Comparison of ENCODE assay signal across 8 cellular contexts in genomic region chr3:67655364-67656121, GRCh38. TPM values are rescaled to one million over a fixed set of nuclear protein-coding genes. Genes with fewer than 3 reads are reported as not detected.
DNase-seq lines count a peak whose midpoint lies in the region; ATAC-seq and TF ChIP-seq lines count a peak whose summit lies in the region.

No MANE protein-coding gene starts in this region.

- H3K36me3 ChIP-seq in colonic mucosa (no peaks in the 10 kb centered on the region), psoas muscle (ENCODE audit: insufficient read depth in 1 of 2, low read depth in 1 of 2) (no peaks in the 10 kb centered on the region)

- 90 to 91% (median 91%) methylated on average over 24 of the region's 24 CpGs for WGBS in psoas muscle, 3 donors

- TF ChIP-seq CTCF in colonic mucosa (IDR thresholded peaks at IDR 0.05): no peak
- TF ChIP-seq CTCF in psoas muscle (IDR thresholded peaks at IDR 0.05): no peak

- peak; percentile 65 for TF ChIP-seq POLR2A in GM19193 (IDR thresholded peaks at IDR 0.05; ENCODE audit: extremely low read depth, insufficient read depth, insufficient read length)

- peak; percentile 14 to 43 (median 26) for DNase-seq in activated CD4-positive, CD25-positive, alpha-beta regulatory T cell (lab: John Stamatoyannopoulos, UW)
- DNase-seq in colonic mucosa (peak; percentile 35), psoas muscle (peak in 1 of 2 donors; percentile 48), mesenteric fat pad (ENCODE audit: low spot score) (no peak), midbrain (lab: John Stamatoyannopoulos, UW) (no peak), HCEC 1CT (no peak)

- H3K27ac ChIP-seq in colonic mucosa (no peak overlapping the region), psoas muscle (peak overlapping the region; percentile 98)

- H3K9ac ChIP-seq in colonic mucosa (ENCODE audit: low read depth in 2 of 2, low read length in 2 of 2): no peak overlapping the region

- H3K4me3 ChIP-seq in colonic mucosa: no peak overlapping the region
- H3K4me3 ChIP-seq in psoas muscle: peak overlapping the region; percentile 97

- H3K9me3 ChIP-seq in colonic mucosa (no peaks in the 10 kb centered on the region), psoas muscle (no peaks in the 10 kb centered on the region)

- intact Hi-C loops in colonic mucosa (cut with DNase I): no loop called here
- intact Hi-C loops in psoas muscle (cut with DNase I): no loop called here

- H3K4me1 ChIP-seq in colonic mucosa: no peaks in the 10 kb centered on the region
- peaks cover 14% of the 10 kb centered on the region for H3K4me1 ChIP-seq in psoas muscle

- ATAC-seq in HG03103 (IDR thresholded peaks at IDR 0.05; ENCODE audit: low read depth, unreplicated experiment) (peak; percentile 45), psoas muscle (no peak)

- H3K27me3 ChIP-seq in colonic mucosa: no peaks in the 10 kb centered on the region
- H3K27me3 ChIP-seq in psoas muscle (ENCODE audit: insufficient read depth in 3 of 3, low read length in 2 of 3): no peaks in the 10 kb centered on the region

RNA-seq across cellular contexts. Expression of gene SUCLG2, which starts 1.1 kb away (rescaled TPM):
- total RNA-seq in colonic mucosa: 100 to 1,000 TPM; 114 to 219 TPM
- 100 to 1,000 TPM in 1 of 4 donors, 10 to 100 TPM in 3; 74.5 to 102 (median 84.9) TPM for total RNA-seq in psoas muscle
- 10 to 100 TPM; 63.7 to 98.3 (median 90.5) TPM for polyA plus RNA-seq in psoas muscle
- total RNA-seq in mesenteric fat pad: 47.1 TPM

Comparison
In these comparisons a context has a peak if more than half of its experiments do, and no peak if none do; other contexts are left out.
1. DNase-seq: peak in activated CD4-positive, CD25-positive, alpha-beta regulatory T cell (4 of 4) and colonic mucosa (single experiment); none in mesenteric fat pad (single experiment), midbrain (single experiment) and HCEC 1CT (single experiment).